Comparison of ENCODE assay signal across 8 cellular contexts in genomic region chr4:4519296-4519898, GRCh38. TPM values are rescaled to one million over a fixed set of nuclear protein-coding genes. Genes with fewer than 3 reads are reported as not detected.
DNase-seq lines count a peak whose midpoint lies in the region; ATAC-seq and TF ChIP-seq lines count a peak whose summit lies in the region.

No MANE protein-coding gene starts in this region.

- ATAC-seq in right lobe of liver (peak in 3 of 4 donors; percentile 39 to 62 (median 56)), GM18502 (IDR thresholded peaks at IDR 0.05; ENCODE audit: poor library complexity, unreplicated experiment) (no peak), GM19023 (IDR thresholded peaks at IDR 0.05; ENCODE audit: unreplicated experiment) (no peak)

- H3K9me3 ChIP-seq in HEK293 (ENCODE audit: control insufficient read depth, insufficient read depth, low read depth, low read length) (no peaks in the 10 kb centered on the region), right lobe of liver (no peaks in the 10 kb centered on the region)

- POLR2A ChIA-PET in BJ (lab: Charles Lee) = no interaction called here
- POLR2A ChIA-PET in HEK293 (lab: Yijun Ruan, JAX) = no interaction called here

- H3K27ac ChIP-seq in HEK293 (ENCODE audit: extremely low read depth, low read depth, low read length) = no peak overlapping the region
- no peak overlapping the region for H3K27ac ChIP-seq in right lobe of liver

- 52% methylated on average over 4 of the region's 4 CpGs for WGBS in right lobe of liver (ENCODE audit: insufficient coverage, low coverage, low lambda C conversion rate, missing lambda C conversion rate)
- 54 to 58% methylated on average over 4 of the region's 4 CpGs for WGBS in lower leg skin, 2 donors

- TF ChIP-seq CTCF in BJ (IDR thresholded peaks at IDR 0.05; ENCODE audit: insufficient read depth, low read depth, low read length) (peak; percentile 68), HEK293 (tag by site-specific recombination; IDR thresholded peaks at IDR 0.05) (no peak), right lobe of liver (IDR thresholded peaks at IDR 0.05) (peak; percentile 48 to 51 (median 50)), lower leg skin (IDR thresholded peaks at IDR 0.05) (no peak)

- H3K27me3 ChIP-seq in BJ (ENCODE audit: control insufficient read depth, insufficient read depth, low read length) (no peaks in the 10 kb centered on the region), right lobe of liver (no peaks in the 10 kb centered on the region)

- intact Hi-C loops in right lobe of liver (cut with DNase I) (no loop called here), lower leg skin (cut with DNase I; ENCODE audit: low total_unique reads) (no loop called here)

- no peaks in the 10 kb centered on the region for H3K36me3 ChIP-seq in BJ (ENCODE audit: control insufficient read depth, insufficient read depth, low read length)
- no peaks in the 10 kb centered on the region for H3K36me3 ChIP-seq in HEK293 (ENCODE audit: control insufficient read depth in 2 of 2, insufficient read depth in 1 of 2, low read length in 2 of 2)
- H3K36me3 ChIP-seq in right lobe of liver = no peaks in the 10 kb centered on the region

- CTCF ChIA-PET in BJ (lab: Yijun Ruan, JAX) (interaction anchor here (0.6 to 4.3 kb wide), 28 partner anchors 8 to 478 kb away, joined by 3 to 27 read pairs (median 3); no protein-coding TSS in a partner anchor), HEK293 (lab: Yijun Ruan, JAX) (interaction anchor here (0.6 to 2.8 kb wide), 16 partner anchors 8 to 402 kb away, joined by 3 to 14 read pairs (median 4); partner anchors contain the start of gene STX18)

- H3K4me3 ChIP-seq in BJ (ENCODE audit: low read depth, low read length) = no peak overlapping the region
- no peak overlapping the region for H3K4me3 ChIP-seq in HEK293 (ENCODE audit: low read depth, low read length)
- H3K4me3 ChIP-seq in right lobe of liver = peak overlapping the region in 1 of 3 donors; percentile 11
- no peak overlapping the region for H3K4me3 ChIP-seq in lower leg skin (ENCODE audit: low read depth, poor library complexity, severe bottlenecking)

- DNase-seq in BJ (ENCODE audit: low read depth) (no peak), astrocyte of the hippocampus (ENCODE audit: low read depth, low spot score) (peak; percentile 41), right lobe of liver (no peak), lower leg skin (ENCODE audit: low spot score in 2 of 2) (no peak)
- no peak for DNase-seq in activated CD8-positive, alpha-beta memory T cell treated with anti-CD3 and anti-CD28 coated beads for 24 hours

- H3K4me1 ChIP-seq in HEK293 (ENCODE audit: control insufficient read depth, insufficient read depth, low read length) = 0 out of 2 replicates have a peak, but pooled peaks cover 4% of the 10 kb centered on the region
- peaks cover 0 to 3% (median 0%) of the 10 kb centered on the region in 4 donors for H3K4me1 ChIP-seq in right lobe of liver

- TF ChIP-seq POLR2A in right lobe of liver (IDR thresholded peaks at IDR 0.05) = no peak
- TF ChIP-seq POLR2A in lower leg skin (IDR thresholded peaks at IDR 0.05) = no peak

TF ChIP-seq in HEK293, 187 proteins besides CTCF, POLR2A, EP300 and RAD21:
- TF ChIP-seq PRDM1 (tag by site-specific recombination; IDR thresholded peaks at IDR 0.05) (peak; percentile 24; the same call in 1 of the 2 replicates), ZNF571 (tag by site-specific recombination; IDR thresholded peaks at IDR 0.05) (no peak), ZNF768 (tag by site-specific recombination; IDR thresholded peaks at IDR 0.05) (no peak), ZNF654 (tag by site-specific recombination; IDR thresholded peaks at IDR 0.05; ENCODE audit: low read depth) (peak; percentile 16; the same call in 1 of the 2 replicates), ZNF664 (tag by site-specific recombination; IDR thresholded peaks at IDR 0.05) (peak; percentile 91)

RNA-seq across cellular contexts. Expression of gene STX18, which starts 22.5 kb away (rescaled TPM):
- polyA plus RNA-seq in BJ (2011; rRNA removed) = 28.9 and 35.6 TPM in 2 replicates
- polyA minus RNA-seq in BJ (2011; rRNA and poly(A)+ RNA removed) = 16.0 and 25.2 TPM in 2 replicates
- total RNA-seq in right lobe of liver (10 to 100 TPM; 11.7 to 18.4 (median 15.8) TPM), lower leg skin (10 to 100 TPM; 18.1 to 24.6 (median 21.5) TPM)

Comparison
In these comparisons a context has a peak if more than half of its experiments do, and no peak if none do; other contexts are left out.
1. CTCF ChIP-seq: peak in BJ (single experiment) and right lobe of liver (4 of 4); none in HEK293 (single experiment) and lower leg skin (0 of 3).
2. ATAC-seq: peak in right lobe of liver (3 of 4); none in GM18502 (single experiment) and GM19023 (single experiment).